Comparison of ENCODE assay signal across 29 cellular contexts in genomic region chr3:126763035-126763434, GRCh38.
"Had no signal": no experiment of that assay in that cellular context is flagged by ENCODE, and none has a peak within 500 bp of the region (broad histone marks: within the 10 kb centered on the region; RNA-seq: fewer than 3 reads in every experiment).

No MANE protein-coding gene starts in this region.

- ATAC-seq: stimulated activated effector memory CD8-positive, alpha-beta T cell treated with anti-CD3 and anti-CD28 coated beads, Interleukin-12 subunit alpha, Interleukin-12 subunit beta, amount 100 ng/mL, for 72 hours; stimulated activated memory B cell treated with anti-CD40 and anti-IgM and Interleukin-4, amounts not matched to agents 10 μg/mL and 1 μg/mL and 100 μg/mL, for 72 hours; stimulated activated naive B cell treated with anti-CD40 and anti-IgM and Interleukin-4, amounts not matched to agents 10 μg/mL and 1 μg/mL and 100 μg/mL, for 72 hours; stimulated activated naive CD8-positive, alpha-beta T cell treated with anti-CD3 and anti-CD28 coated beads, Interleukin-15, amount 100 ng/mL, for 72 hours; stimulated activated naive CD8-positive, alpha-beta T cell treated with anti-CD3 and anti-CD28 coated beads, Interleukin-15, Interleukin-2, amounts not matched to agents 100 U/mL and 50 U/mL, for 24 hours; upper lobe of right lung had no signal

- H3K27me3 Mint-ChIP-seq: stimulated activated memory B cell treated with anti-CD40 and anti-IgM and Interleukin-4, amounts not matched to agents 10 μg/mL and 1 μg/mL and 100 μg/mL, for 72 hours; stimulated activated naive B cell treated with anti-CD40 and anti-IgM and Interleukin-4, amounts not matched to agents 10 μg/mL and 1 μg/mL and 100 μg/mL, for 72 hours; stimulated activated naive CD8-positive, alpha-beta T cell treated with anti-CD3 and anti-CD28 coated beads, Interleukin-15, amount 100 ng/mL, for 72 hours; stimulated activated naive CD8-positive, alpha-beta T cell treated with anti-CD3 and anti-CD28 coated beads, Interleukin-15, Interleukin-2, amounts not matched to agents 100 ng/mL and 50 ng/mL, for 24 hours; type B pancreatic cell had no signal

- FAIRE-seq: urothelium cell line had no signal

- H3K4me1 ChIP-seq: stomach, suprapubic skin, testis, thyroid gland, tibial artery, tibial nerve, transverse colon, upper lobe of left lung, upper lobe of right lung, uterus, vagina had no signal

- H3K27me3 ChIP-seq: stomach, suprapubic skin, testis, thyroid gland, tibial artery, tibial nerve, transverse colon, upper lobe of left lung, upper lobe of right lung, uterus, vagina had no signal

- H3K27ac ChIP-seq: stomach, suprapubic skin, testis, thoracic aorta, thyroid gland, tibial artery, tibial nerve, transverse colon, upper lobe of left lung, upper lobe of right lung, uterus, vagina had no signal

- DNase-seq: stimulated activated CD4-positive, alpha-beta T cell treated with anti-CD3 and anti-CD28 coated beads, Interleukin-2, amount 100 ng/mL, for 48 hours; stimulated activated CD4-positive, alpha-beta T cell treated with anti-CD3 and anti-CD28 coated beads, Interleukin-4, amount 100 ng/mL, for 1 hour; stimulated activated CD4-positive, alpha-beta T cell treated with anti-CD3 and anti-CD28 coated beads, Interleukin-4, amount 100 ng/mL, for 24 hours; stimulated activated CD4-positive, alpha-beta T cell treated with anti-CD3 and anti-CD28 coated beads, Interleukin-4, amount 100 ng/mL, for 4 hours; stimulated activated CD8-positive, alpha-beta memory T cell treated with anti-CD3 and anti-CD28 coated beads, Interleukin-4, amount 100 ng/mL, for 48 hours; stimulated activated naive B cell treated with anti-CD40 and anti-IgM and Interleukin-4, amounts not matched to agents 10 μg/mL and 1 μg/mL and 100 μg/mL, for 72 hours; stimulated activated naive CD4-positive, alpha-beta T cell; stimulated activated naive CD4-positive, alpha-beta T cell treated with Interleukin-2 at 50 U/mL for 16 hours; stimulated activated naive CD8-positive, alpha-beta T cell treated with anti-CD3 and anti-CD28 coated beads, Interleukin-15, amount 100 ng/mL, for 72 hours; stimulated activated naive CD8-positive, alpha-beta T cell treated with anti-CD3 and anti-CD28 coated beads, Interleukin-15, Interleukin-2, amounts not matched to agents 100 U/mL and 50 U/mL, for 24 hours; stomach; substantia nigra; testis; thyroid gland; tibial artery; transverse colon; trophoblast cell; upper lobe of left lung; upper lobe of right lung; uterus had no signal

- H3K4me3 ChIP-seq: stomach, suprapubic skin, testis, thoracic aorta, thyroid gland, tibial artery, tibial nerve, transverse colon, upper lobe of left lung, upper lobe of right lung, uterus, vagina had no signal

- H3K4me3 Mint-ChIP-seq: stimulated activated effector memory CD8-positive, alpha-beta T cell treated with anti-CD3 and anti-CD28 coated beads, Interleukin-12 subunit alpha, Interleukin-12 subunit beta, amount 100 ng/mL, for 72 hours; stimulated activated memory B cell treated with anti-CD40 and anti-IgM and Interleukin-4, amounts not matched to agents 10 μg/mL and 1 μg/mL and 100 μg/mL, for 72 hours; stimulated activated naive B cell treated with anti-CD40 and anti-IgM and Interleukin-4, amounts not matched to agents 10 μg/mL and 1 μg/mL and 100 μg/mL, for 72 hours; stimulated activated naive CD8-positive, alpha-beta T cell treated with anti-CD3 and anti-CD28 coated beads, Interleukin-15, amount 100 ng/mL, for 72 hours; stimulated activated naive CD8-positive, alpha-beta T cell treated with anti-CD3 and anti-CD28 coated beads, Interleukin-15, Interleukin-2, amounts not matched to agents 100 ng/mL and 50 ng/mL, for 24 hours; type B pancreatic cell had no signal

- H3K27ac Mint-ChIP-seq: stimulated activated effector memory CD8-positive, alpha-beta T cell treated with anti-CD3 and anti-CD28 coated beads, Interleukin-12 subunit alpha, Interleukin-12 subunit beta, amount 100 ng/mL, for 72 hours; stimulated activated memory B cell treated with anti-CD40 and anti-IgM and Interleukin-4, amounts not matched to agents 10 μg/mL and 1 μg/mL and 100 μg/mL, for 72 hours; stimulated activated naive B cell treated with anti-CD40 and anti-IgM and Interleukin-4, amounts not matched to agents 10 μg/mL and 1 μg/mL and 100 μg/mL, for 72 hours; stimulated activated naive CD8-positive, alpha-beta T cell treated with anti-CD3 and anti-CD28 coated beads, Interleukin-15, amount 100 ng/mL, for 72 hours; stimulated activated naive CD8-positive, alpha-beta T cell treated with anti-CD3 and anti-CD28 coated beads, Interleukin-15, Interleukin-2, amounts not matched to agents 100 ng/mL and 50 ng/mL, for 24 hours; type B pancreatic cell had no signal

- H3K36me3 ChIP-seq: suprapubic skin, thoracic aorta, thyroid gland, transverse colon, upper lobe of right lung, uterus, vagina had no signal

- H3K4me1 Mint-ChIP-seq: stimulated activated naive CD8-positive, alpha-beta T cell treated with anti-CD3 and anti-CD28 coated beads, Interleukin-15, amount 100 ng/mL, for 72 hours had no signal

- H3K9me3 Mint-ChIP-seq: type B pancreatic cell had no signal

- H3K9me3 ChIP-seq: stomach, suprapubic skin, testis, thoracic aorta, thyroid gland, tibial artery, tibial nerve, transverse colon, upper lobe of left lung, upper lobe of right lung, uterus, vagina had no signal
